8 cellular contexts compared by ENCODE assay signal in the genomic region with DNA sequence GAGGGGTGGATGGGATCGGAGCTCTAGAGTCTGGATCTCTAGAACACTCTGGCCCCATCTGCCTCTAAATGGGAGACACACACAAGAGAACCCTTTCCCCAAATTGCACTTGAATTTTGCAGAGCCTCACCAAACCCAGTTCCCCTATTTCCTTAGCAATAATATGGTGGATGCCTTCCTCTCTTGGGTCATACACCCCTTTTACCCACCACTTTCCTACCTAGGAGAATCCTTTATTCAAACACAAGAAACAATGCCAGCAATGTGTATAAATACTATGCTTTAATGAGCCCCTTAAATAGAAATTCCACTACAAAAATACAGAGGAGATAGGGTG. TPM values are rescaled to one million over a fixed set of nuclear protein-coding genes. Genes with fewer than 3 reads are reported as not detected.
DNase-seq lines count a peak whose midpoint lies in the region; ATAC-seq lines count a peak whose summit lies in the region.

No MANE protein-coding gene starts in this region.

- DNase-seq in T-helper 1 cell (no peak), immature natural killer cell (no peak), substantia nigra (lab: John Stamatoyannopoulos, UW) (no peak), NCI-H1048 (lab: John Stamatoyannopoulos, UW) (no peak)

- peaks cover 58% of the 10 kb centered on the region for H3K4me1 Mint-ChIP-seq in T-helper 1 cell treated with Interleukin-12 subunit alpha and Interleukin-12 subunit beta and Interleukin-4 antibody, amounts not matched to agents 30 μg/mL and 1 μg/mL, for 36 hours (ENCODE audit: low read depth)
- H3K4me1 Mint-ChIP-seq in activated naive CD8-positive, alpha-beta T cell (ENCODE audit: low read depth): peaks cover 37% of the 10 kb centered on the region
- H3K4me1 Mint-ChIP-seq in immature natural killer cell: peaks cover 43 to 59% of the 10 kb centered on the region in 2 donors

- H3K27ac Mint-ChIP-seq in T-helper 1 cell treated with Interleukin-12 subunit alpha and Interleukin-12 subunit beta and Interleukin-4 antibody, amounts not matched to agents 30 μg/mL and 1 μg/mL, for 36 hours: peak overlapping the region; percentile 83
- H3K27ac Mint-ChIP-seq in activated naive CD8-positive, alpha-beta T cell: peak overlapping the region; percentile 95
- H3K27ac Mint-ChIP-seq in immature natural killer cell: peak overlapping the region; percentile 94 to 100 (median 98)

- H3K27me3 Mint-ChIP-seq in T-helper 1 cell treated with Interleukin-12 subunit alpha and Interleukin-12 subunit beta and Interleukin-4 antibody, amounts not matched to agents 30 μg/mL and 1 μg/mL, for 36 hours (ENCODE audit: low read depth): no peaks in the 10 kb centered on the region
- H3K27me3 Mint-ChIP-seq in activated naive CD8-positive, alpha-beta T cell: no peaks in the 10 kb centered on the region
- peaks cover 3 to 20% (median 8%) of the 10 kb centered on the region in 3 donors for H3K27me3 Mint-ChIP-seq in immature natural killer cell (ENCODE audit: low read depth in 3 of 3)

- peaks cover 37% of the 10 kb centered on the region for H3K36me3 Mint-ChIP-seq in T-helper 1 cell treated with Interleukin-12 subunit alpha and Interleukin-12 subunit beta and Interleukin-4 antibody, amounts not matched to agents 30 μg/mL and 1 μg/mL, for 36 hours (ENCODE audit: low read depth)
- H3K36me3 Mint-ChIP-seq in activated naive CD8-positive, alpha-beta T cell: peaks cover 16% of the 10 kb centered on the region
- peaks cover 20 to 29% (median 23%) of the 10 kb centered on the region in 3 donors for H3K36me3 Mint-ChIP-seq in immature natural killer cell

- H3K9me3 Mint-ChIP-seq in T-helper 1 cell treated with Interleukin-12 subunit alpha and Interleukin-12 subunit beta and Interleukin-4 antibody, amounts not matched to agents 30 μg/mL and 1 μg/mL, for 36 hours: no peaks in the 10 kb centered on the region
- H3K9me3 Mint-ChIP-seq in activated naive CD8-positive, alpha-beta T cell (ENCODE audit: low read depth): no peaks in the 10 kb centered on the region
- H3K9me3 Mint-ChIP-seq in immature natural killer cell: peaks cover 0 to 2% (median 0%) of the 10 kb centered on the region in 6 donors

- peak overlapping the region; percentile 99 for H3K4me3 Mint-ChIP-seq in T-helper 1 cell treated with Interleukin-12 subunit alpha and Interleukin-12 subunit beta and Interleukin-4 antibody, amounts not matched to agents 30 μg/mL and 1 μg/mL, for 36 hours
- H3K4me3 Mint-ChIP-seq in activated naive CD8-positive, alpha-beta T cell: peak overlapping the region; percentile 98
- H3K4me3 Mint-ChIP-seq in immature natural killer cell: peak overlapping the region; percentile 93 to 97 (median 96)

- ATAC-seq in GM19452 (IDR thresholded peaks at IDR 0.05; ENCODE audit: unreplicated experiment): no peak
- no peak for ATAC-seq in esophagus mucosa

- peak overlapping the region; percentile 95 for H3K27ac ChIP-seq in substantia nigra (ENCODE audit: low read depth, low read length, poor library complexity, severe bottlenecking)

RNA-seq across cellular contexts. Expression of a gene that starts 0.8 kb away (rescaled TPM):
- 100 to 1,000 TPM in 2 of 3 donors, 10 to 100 TPM in 1; 70.1 to 137 (median 103) TPM for polyA plus RNA-seq in immature natural killer cell
- 36.5 TPM for total RNA-seq in esophagus mucosa

RNA-seq across cellular contexts. Expression of a gene that starts 8.3 kb away (rescaled TPM):
- 1 to 10 TPM in 2 of 3 donors, under 1 TPM in 1; 0.17 to 4.8 (median 1.7) TPM for polyA plus RNA-seq in immature natural killer cell
- 5.8 TPM for total RNA-seq in esophagus mucosa

RNA-seq across cellular contexts. Expression of a gene that starts 10.7 kb away (rescaled TPM):
- 1 to 10 TPM in 1 of 3 donors, under 1 TPM in 1, not detected in 1; 0.89 to 1.0 TPM for polyA plus RNA-seq in immature natural killer cell
- 0.20 TPM for total RNA-seq in esophagus mucosa

RNA-seq across cellular contexts. Expression of a gene that starts 29.0 kb away (rescaled TPM):
- polyA plus RNA-seq in immature natural killer cell: 10 to 100 TPM; 12.6 to 35.2 (median 30.4) TPM
- total RNA-seq in esophagus mucosa: 12.0 TPM
